In the genomic region with DNA sequence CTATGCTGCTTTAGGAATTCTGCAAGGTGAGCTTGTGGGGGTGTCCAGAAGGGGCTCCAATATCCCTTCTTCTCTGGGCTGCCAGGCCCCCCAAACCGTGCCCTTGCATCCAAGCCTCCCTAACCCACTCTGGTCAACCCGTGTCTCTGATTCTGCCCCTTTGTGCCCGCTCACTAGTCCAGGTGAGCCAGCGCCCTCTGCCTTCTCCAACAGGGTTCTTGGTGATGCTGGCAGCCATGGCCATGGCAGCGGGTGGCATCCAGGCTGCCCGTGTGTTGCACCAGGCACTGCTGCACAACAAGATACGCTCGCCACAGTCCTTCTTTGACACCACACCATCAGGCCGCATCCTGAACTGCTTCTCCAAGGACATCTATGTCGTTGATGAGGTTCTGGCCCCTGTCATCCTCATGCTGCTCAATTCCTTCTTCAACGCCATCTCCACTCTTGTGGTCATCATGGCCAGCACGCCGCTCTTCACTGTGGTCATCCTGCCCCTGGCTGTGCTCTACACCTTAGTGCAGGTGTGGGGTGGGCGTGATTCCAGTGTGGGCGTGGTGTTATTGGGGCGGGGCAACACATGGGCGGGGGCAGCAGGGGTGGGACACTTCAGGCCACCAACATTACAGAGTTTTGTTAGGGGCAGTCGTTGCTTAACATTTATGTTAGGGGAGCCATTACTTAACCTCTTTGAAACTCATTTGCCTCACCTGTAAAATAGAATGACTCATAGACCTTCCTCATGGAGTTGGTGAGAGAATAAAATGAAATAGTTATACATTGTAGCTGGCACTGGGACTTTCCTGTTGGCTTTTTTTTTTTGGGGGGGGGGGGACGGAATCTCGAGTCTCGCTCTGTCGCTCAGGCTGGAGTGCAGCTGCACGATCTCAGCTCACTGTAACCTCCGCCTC, we compare ENCODE assay signal across 17 cellular contexts. TPM values are rescaled to one million over a fixed set of nuclear protein-coding genes. Genes with fewer than 3 reads are reported as not detected.
A peak's percentile ranks its signal among the peaks of the same experiment; 100 is the strongest.
DNase-seq lines count a peak whose midpoint lies in the region; ATAC-seq, FAIRE-seq and TF ChIP-seq lines count a peak whose summit lies in the region.
"Had no signal": no experiment of that assay in that cellular context is flagged by ENCODE, and none has a peak within 500 bp of the region (broad histone marks: within the 10 kb centered on the region; RNA-seq: fewer than 3 reads in every experiment).

No MANE protein-coding gene starts in this region.

- POLR2A ChIA-PET in A549 (lab: Yijun Ruan, JAX) = interaction anchor here (0.6 to 1.8 kb wide), 3 partner anchors 15 to 39 kb away, joined by 3 to 4 read pairs (median 3); no protein-coding TSS in a partner anchor

- DNase-seq in A549 (ENCODE audit: low read depth in 1 of 2, low spot score in 1 of 2) (no peak), RWPE2 (ENCODE audit: low spot score) (peak; percentile 42), kidney (peak; percentile 61), omental fat pad (ENCODE audit: low spot score) (peak; percentile 8), T-helper 1 cell (no peak), NCI-H1048 (lab: John Stamatoyannopoulos, UW) (no peak), inferior parietal cortex (ENCODE audit: extremely low spot score) (no peak)
- DNase-seq: 8988T; COR-L47; NCI-H1092 treated with DMSO at 0.1 percent for 48 hours; NCI-H1694; NCI-H2107; NCI-H226; NCI-H526; NK-92 treated with Interleukin-12 subunit alpha and Interleukin-12 subunit beta, amount 100 ng/mL, for 24 hours had no signal

- H3K4me3 ChIP-seq in A549 (no peak overlapping the region), RWPE2 (ENCODE audit: severe bottlenecking) (no peak overlapping the region), kidney (ENCODE audit: low read length in 2 of 2) (no peak overlapping the region)

- peaks cover 95% of the 10 kb centered on the region for H3K4me1 ChIP-seq in A549
- peaks cover 11% of the 10 kb centered on the region for H3K4me1 ChIP-seq in RWPE2 (ENCODE audit: insufficient read depth, poor library complexity, severe bottlenecking)
- H3K4me1 ChIP-seq in kidney (ENCODE audit: control insufficient read depth in 1 of 2, insufficient read depth in 1 of 2, low read depth in 1 of 2, low read length in 2 of 2) = peaks cover 0 to 3% of the 10 kb centered on the region in 2 donors

- intact Hi-C loops in kidney (cut with DNase I) = loop anchor here (10.0 kb wide), 1 partner anchor 122 kb away; no protein-coding TSS in a partner anchor

- TF ChIP-seq POLR2A in A549 (IDR thresholded peaks at IDR 0.05; ENCODE audit: low read length) = no peak

- H3K9me3 ChIP-seq in A549 = no peaks in the 10 kb centered on the region
- H3K9me3 ChIP-seq in RWPE2 (ENCODE audit: severe bottlenecking) = no peaks in the 10 kb centered on the region
- H3K9me3 ChIP-seq in kidney (ENCODE audit: control insufficient read depth in 1 of 2, low read length in 2 of 2) = no peaks in the 10 kb centered on the region

- no peak for FAIRE-seq in A549 (lab: Jason Lieb, UNC)
- no peak for FAIRE-seq in kidney (lab: Jason Lieb, UNC)

- ATAC-seq in A549 = no peak
- no peak for ATAC-seq in RWPE2 (ENCODE audit: low read depth)
- ATAC-seq in omental fat pad (ENCODE audit: low FRiP score) = no peak
- no peak for ATAC-seq in GM18519 (IDR thresholded peaks at IDR 0.05; ENCODE audit: low FRiP score, unreplicated experiment)

- TF ChIP-seq RAD21 in A549 (conservative IDR thresholded peaks at IDR 0.05 in 1 of 2, IDR thresholded peaks at IDR 0.05 in 1 of 2) = no peak

- peak overlapping the region; percentile 32 to 98; a peak in 4 of 6 replicates for H3K27ac ChIP-seq in A549
- H3K27ac ChIP-seq in RWPE2 (ENCODE audit: poor library complexity, severe bottlenecking) = no peak overlapping the region
- no peak overlapping the region for H3K27ac ChIP-seq in kidney (ENCODE audit: low read depth in 2 of 2, low read length in 2 of 2)
- H3K27ac ChIP-seq: KMS-11 had no signal

- H3K36me3 ChIP-seq in RWPE2 (ENCODE audit: low read depth) = peaks cover 27% of the 10 kb centered on the region
- H3K36me3 ChIP-seq in kidney (ENCODE audit: control insufficient read depth in 1 of 2, insufficient read depth in 2 of 2, low read length in 2 of 2) = no peaks in the 10 kb centered on the region

- TF ChIP-seq CTCF in A549 (IDR thresholded peaks at IDR 0.05) = no peak
- no peak for TF ChIP-seq CTCF in RWPE2 (IDR thresholded peaks at IDR 0.05; ENCODE audit: poor library complexity, severe bottlenecking)
- TF ChIP-seq CTCF in kidney (IDR thresholded peaks at IDR 0.05; ENCODE audit: borderline replicate concordance, extremely low read depth, insufficient read depth) = no peak
- no peak for TF ChIP-seq CTCF in omental fat pad (IDR thresholded peaks at IDR 0.05)

- 88% methylated on average over 24 of the region's 24 CpGs for WGBS in A549 (ENCODE audit: missing lambda C conversion rate)

- H3K4me2 ChIP-seq in A549 = no peak overlapping the region
- H3K4me2 ChIP-seq: KMS-11 had no signal

- no peak for TF ChIP-seq EP300 in A549 (IDR thresholded peaks at IDR 0.05)

- CTCF ChIA-PET in A549 (lab: Yijun Ruan, JAX) = interaction anchor here (0.7 to 52.6 kb wide), 5 partner anchors 8 to 43 kb away, joined by 3 to 2097 read pairs (median 9); partner anchors contain the start of gene ABCC3

- H3K9ac ChIP-seq in kidney (ENCODE audit: low read length in 2 of 2) = no peak overlapping the region
- H3K9ac ChIP-seq: KMS-11 had no signal

- no peaks in the 10 kb centered on the region for H3K27me3 ChIP-seq in RWPE2 (ENCODE audit: insufficient read depth, poor library complexity, severe bottlenecking)

TF ChIP-seq in A549, 52 proteins besides CTCF, POLR2A, EP300 and RAD21:
- TF ChIP-seq KDM5A (IDR thresholded peaks at IDR 0.05) = no peak
- no peak for TF ChIP-seq FOSL2 (IDR thresholded peaks at IDR 0.05)
- TF ChIP-seq FOSL2 (CRISPR knock-in tag; IDR thresholded peaks at IDR 0.05) = peak; percentile 16; the same call in 1 of the 2 replicates

RNA-seq across cellular contexts. Expression of gene ANKRD40, which starts 31.4 kb away (rescaled TPM):
- polyA plus RNA-seq in A549 (2011; rRNA removed) (68.5 and 84.3 TPM in 2 replicates), A549 (2017; fragmentation: RNase III; extraction: RNeasy Plus Mini Kit Qiagen cat#74134 plus additional on column Dnase treatment) (44.2 to 55.2 TPM (median 50.1 TPM) in 3 replicates), kidney (ENCODE audit: insufficient read depth, low read depth, low replicate concordance) (15.8 TPM)
- 31.1 and 36.1 TPM in 2 replicates for polyA plus RNA-seq in A549 (2012; cell fraction: cytosol; rRNA removed)
- polyA plus RNA-seq in A549 (2012; cell fraction: nucleus; rRNA removed) = 20.0 and 27.7 TPM in 2 replicates
- 31.0 and 37.0 TPM in 2 replicates for polyA minus RNA-seq in A549 (2011; rRNA and poly(A)+ RNA removed)
- total RNA-seq in kidney (37.6 TPM), omental fat pad (10 to 100 TPM; 55.7 to 82.4 (median 61.8) TPM)

RNA-seq across cellular contexts. Expression of gene ABCC3, which starts 41.6 kb away (rescaled TPM):
- polyA plus RNA-seq in A549 (2011; rRNA removed) = 342 and 442 TPM in 2 replicates
- 157 and 189 TPM in 2 replicates for polyA plus RNA-seq in A549 (2012; cell fraction: cytosol; rRNA removed)
- polyA plus RNA-seq in A549 (2012; cell fraction: nucleus; rRNA removed) = 1,165 and 1,226 TPM in 2 replicates
- 225 to 288 TPM (median 248 TPM) in 3 replicates for polyA plus RNA-seq in A549 (2017; fragmentation: RNase III; extraction: RNeasy Plus Mini Kit Qiagen cat#74134 plus additional on column Dnase treatment)
- 586 and 639 TPM in 2 replicates for polyA minus RNA-seq in A549 (2011; rRNA and poly(A)+ RNA removed)
- total RNA-seq in kidney = 156 TPM
- polyA plus RNA-seq in kidney (ENCODE audit: insufficient read depth, low read depth, low replicate concordance) = 9.3 TPM
- 10 to 100 TPM in 2 of 4 donors, 1 to 10 TPM in 2; 2.8 to 19.9 (median 11.1) TPM for total RNA-seq in omental fat pad

RNA-seq across cellular contexts. Expression of gene LUC7L3, which starts 43.1 kb away (rescaled TPM):
- polyA plus RNA-seq in A549 (2011; rRNA removed) (117 and 209 TPM in 2 replicates), A549 (2017; fragmentation: RNase III; extraction: RNeasy Plus Mini Kit Qiagen cat#74134 plus additional on column Dnase treatment) (165 to 211 TPM (median 207 TPM) in 3 replicates), kidney (ENCODE audit: insufficient read depth, low read depth, low replicate concordance) (74.3 TPM)
- 49.5 and 58.7 TPM in 2 replicates for polyA plus RNA-seq in A549 (2012; cell fraction: cytosol; rRNA removed)
- 125 and 135 TPM in 2 replicates for polyA plus RNA-seq in A549 (2012; cell fraction: nucleus; rRNA removed)
- polyA minus RNA-seq in A549 (2011; rRNA and poly(A)+ RNA removed) = 15.6 and 16.2 TPM in 2 replicates
- total RNA-seq in kidney (91.9 TPM), omental fat pad (10 to 100 TPM; 44.2 to 88.7 (median 55.2) TPM)

Comparison
In these comparisons a context has a peak if more than half of its experiments do, and no peak if none do; other contexts are left out.
1. DNase-seq: peak in RWPE2 (single experiment), kidney (single experiment) and omental fat pad (single experiment); none in A549 (0 of 2), T-helper 1 cell (0 of 5), NCI-H1048 (single experiment) and inferior parietal cortex (single experiment).
2. H3K27ac ChIP-seq: peak in A549 (2 of 2); none in RWPE2 (single experiment) and kidney (0 of 2).